Comparison of ENCODE assay signal across 1 cellular context in the genomic region with DNA sequence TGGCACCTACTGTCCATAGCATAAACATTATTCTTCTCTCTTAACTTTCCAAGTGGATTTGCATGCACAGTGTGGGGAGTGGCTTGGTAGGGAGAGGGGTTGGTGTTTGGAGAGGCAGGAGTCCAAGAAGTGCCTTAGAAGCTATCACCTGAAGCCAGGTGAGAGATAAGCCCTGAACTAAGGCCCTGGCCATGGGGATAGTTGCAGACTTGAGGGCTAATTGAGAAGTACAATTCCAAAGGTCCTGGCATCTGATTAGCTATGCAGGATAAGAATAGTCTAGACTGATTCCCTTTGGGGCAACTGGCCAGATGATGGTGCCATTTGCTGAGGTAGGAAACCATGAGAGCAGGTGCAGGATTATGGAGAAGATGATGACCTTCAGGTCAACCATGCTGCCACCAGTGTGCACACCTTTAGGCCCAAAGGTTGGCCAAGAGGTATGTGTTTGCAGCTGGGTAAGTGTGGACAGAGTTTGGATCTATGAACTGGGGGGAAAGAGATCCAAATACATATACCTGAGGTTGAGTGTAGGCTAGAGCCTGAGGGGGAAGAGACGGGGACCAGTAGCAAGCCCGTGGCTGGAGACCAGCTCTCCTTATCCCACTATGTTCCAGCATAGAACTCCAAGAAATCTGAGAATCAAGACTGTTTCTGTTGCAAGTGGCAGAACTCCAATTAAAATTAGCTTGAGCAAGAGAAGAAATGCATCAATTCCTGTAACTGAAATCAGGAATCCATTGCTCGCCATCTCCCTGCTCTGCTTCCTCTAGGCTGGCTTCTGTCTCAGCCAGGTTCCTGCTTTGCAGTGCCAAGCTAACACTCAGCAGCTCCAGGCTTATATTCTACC.
TF ChIP-seq lines count a peak whose summit lies in the region.

No MANE protein-coding gene starts in this region.

TF ChIP-seq in H1, 55 proteins besides CTCF, POLR2A, EP300 and RAD21:
- TF ChIP-seq POU5F1 (IDR thresholded peaks at IDR 0.05; ENCODE audit: low read depth, low read length), result no peak
- TF ChIP-seq BACH1 (IDR thresholded peaks at IDR 0.05; ENCODE audit: low read length), result no peak
